1 cellular context compared by ENCODE assay signal in genomic region chr17:75456417-75457046, GRCh38.
TF ChIP-seq lines count a peak whose summit lies in the region.

TSS of gene TMEM94 (plus strand) at chr17:75456635. CDS start at chr17:75471906, 15,271 bp downstream.

TF ChIP-seq in HepG2, 621 proteins besides CTCF, POLR2A, EP300 and RAD21 (continued from another document and continues in another):
- TF ChIP-seq NR1H2 (CRISPR knock-in tag; IDR thresholded peaks at IDR 0.05; ENCODE audit: borderline replicate concordance, low read depth) (no peak), MIER3 (CRISPR knock-in tag; IDR thresholded peaks at IDR 0.05; ENCODE audit: borderline replicate concordance) (no peak; the same call in 1 of the 2 replicates), NFE2 (CRISPR knock-in tag; IDR thresholded peaks at IDR 0.05) (no peak), NR2F6 (IDR thresholded peaks at IDR 0.05) (no peak), NR2F6 (CRISPR knock-in tag; IDR thresholded peaks at IDR 0.05) (peak; percentile 35; the same call in 1 of the 2 replicates), RAD51 (IDR thresholded peaks at IDR 0.05; ENCODE audit: borderline replicate concordance) (no peak), REL (CRISPR knock-in tag; conservative IDR thresholded peaks at IDR 0.05) (no peak), ZNF441 (CRISPR knock-in tag; IDR thresholded peaks at IDR 0.05; ENCODE audit: borderline replicate concordance) (peak; percentile 9; the same call in 1 of the 2 replicates), ZSCAN12 (CRISPR knock-in tag; IDR thresholded peaks at IDR 0.05) (peak; percentile 35; the same call in 1 of the 2 replicates), SATB2 (CRISPR knock-in tag; IDR thresholded peaks at IDR 0.05) (no peak), TRIM22 (IDR thresholded peaks at IDR 0.05) (no peak), RFX3 (CRISPR knock-in tag; IDR thresholded peaks at IDR 0.05) (no peak), ZNF260 (CRISPR knock-in tag; IDR thresholded peaks at IDR 0.05; ENCODE audit: borderline replicate concordance, low read depth) (no peak), PAX8 (CRISPR knock-in tag; IDR thresholded peaks at IDR 0.05; ENCODE audit: borderline replicate concordance) (no peak), JUND (CRISPR knock-in tag; IDR thresholded peaks at IDR 0.05) (no peak), GTF2F1 (IDR thresholded peaks at IDR 0.05; ENCODE audit: low read length) (no peak), ZNF234 (CRISPR knock-in tag; conservative IDR thresholded peaks at IDR 0.05) (no peak; the same call in 1 of the 2 replicates), ZBTB4 (CRISPR knock-in tag; IDR thresholded peaks at IDR 0.05; ENCODE audit: borderline replicate concordance) (no peak), DR1 (CRISPR knock-in tag; IDR thresholded peaks at IDR 0.05) (0 out of 2 replicates have a peak, but pooled peaks have one; percentile 40), HNRNPH1 (optimal IDR thresholded peaks at IDR 0.05; ENCODE audit: low read depth, low read length) (no peak), SMYD3 (CRISPR knock-in tag; IDR thresholded peaks at IDR 0.05) (0 out of 2 replicates have a peak, but pooled peaks have one; percentile 50), MYNN (CRISPR knock-in tag; IDR thresholded peaks at IDR 0.05; ENCODE audit: low read depth) (no peak), TMF1 (CRISPR knock-in tag; IDR thresholded peaks at IDR 0.05; ENCODE audit: low read depth) (no peak), YEATS4 (CRISPR knock-in tag; IDR thresholded peaks at IDR 0.05; ENCODE audit: borderline replicate concordance) (peak; percentile 21; the same call in 1 of the 2 replicates), ZNF619 (CRISPR knock-in tag; IDR thresholded peaks at IDR 0.05) (no peak), RFXANK (CRISPR knock-in tag; IDR thresholded peaks at IDR 0.05) (peak; percentile 17; the same call in 1 of the 2 replicates), ZNF607 (CRISPR knock-in tag; IDR thresholded peaks at IDR 0.05; ENCODE audit: borderline replicate concordance) (peak; percentile 67; the same call in 1 of the 2 replicates), NR2F1 (CRISPR knock-in tag; IDR thresholded peaks at IDR 0.05) (no peak), ZNF354B (CRISPR knock-in tag; IDR thresholded peaks at IDR 0.05) (no peak; the same call in 1 of the 2 replicates), ZKSCAN5 (CRISPR knock-in tag; IDR thresholded peaks at IDR 0.05) (no peak), ZNF556 (CRISPR knock-in tag; IDR thresholded peaks at IDR 0.05; ENCODE audit: borderline replicate concordance) (no peak; the same call in 1 of the 2 replicates), ZNF7 (CRISPR knock-in tag; IDR thresholded peaks at IDR 0.05) (0 out of 2 replicates have a peak, but pooled peaks have one; percentile 3), CEBPZ (IDR thresholded peaks at IDR 0.05; ENCODE audit: low read length) (no peak), ZNF572 (CRISPR knock-in tag; IDR thresholded peaks at IDR 0.05) (0 out of 2 replicates have a peak, but pooled peaks have one; percentile 64), FOXP4 (CRISPR knock-in tag; IDR thresholded peaks at IDR 0.05) (0 out of 2 replicates have a peak, but pooled peaks have one; percentile 12), FOXK2 (IDR thresholded peaks at IDR 0.05) (no peak), HMG20B (CRISPR knock-in tag; conservative IDR thresholded peaks at IDR 0.05) (no peak; the same call in 1 of the 2 replicates), ZNF629 (CRISPR knock-in tag; conservative IDR thresholded peaks at IDR 0.05) (no peak), CSRNP2 (CRISPR knock-in tag; conservative IDR thresholded peaks at IDR 0.05; ENCODE audit: low read depth) (no peak), ARHGAP35 (CRISPR knock-in tag; IDR thresholded peaks at IDR 0.05; ENCODE audit: borderline replicate concordance) (0 out of 2 replicates have a peak, but pooled peaks have one; percentile 16), ZNF543 (CRISPR knock-in tag; IDR thresholded peaks at IDR 0.05) (no peak; the same call in 1 of the 2 replicates), REXO4 (CRISPR knock-in tag; IDR thresholded peaks at IDR 0.05; ENCODE audit: borderline replicate concordance) (no peak), BCL6 (CRISPR knock-in tag; IDR thresholded peaks at IDR 0.05) (no peak), ZNF747 (CRISPR knock-in tag; IDR thresholded peaks at IDR 0.05; ENCODE audit: borderline replicate concordance) (peak; percentile 65; the same call in 1 of the 2 replicates), IRX3 (CRISPR knock-in tag; IDR thresholded peaks at IDR 0.05; ENCODE audit: borderline replicate concordance, low read depth) (peak; percentile 55; the same call in 1 of the 2 replicates), NRL (CRISPR knock-in tag; IDR thresholded peaks at IDR 0.05; ENCODE audit: borderline replicate concordance) (peak; percentile 63), ZNF232 (CRISPR knock-in tag; IDR thresholded peaks at IDR 0.05; ENCODE audit: borderline replicate concordance) (0 out of 2 replicates have a peak, but pooled peaks have one; percentile 13), NKX3-1 (CRISPR knock-in tag; IDR thresholded peaks at IDR 0.05) (peak; percentile 71; the same call in 1 of the 2 replicates), NFKBIZ (CRISPR knock-in tag; IDR thresholded peaks at IDR 0.05) (0 out of 2 replicates have a peak, but pooled peaks have one; percentile 15), PRDM10 (CRISPR knock-in tag; IDR thresholded peaks at IDR 0.05; ENCODE audit: low read depth) (0 out of 2 replicates have a peak, but pooled peaks have one; percentile 26)
- TF ChIP-seq, protein P1, sequence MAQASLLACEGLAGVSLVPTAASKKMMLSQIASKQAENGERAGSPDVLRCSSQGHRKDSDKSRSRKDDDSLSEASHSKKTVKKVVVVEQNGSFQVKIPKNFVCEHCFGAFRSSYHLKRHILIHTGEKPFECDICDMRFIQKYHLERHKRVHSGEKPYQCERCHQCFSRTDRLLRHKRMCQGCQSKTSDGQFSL (CRISPR knock-in tag; IDR thresholded peaks at IDR 0.05), result 0 out of 2 replicates have a peak, but pooled peaks have one; percentile 30
- TF ChIP-seq, protein P2, sequence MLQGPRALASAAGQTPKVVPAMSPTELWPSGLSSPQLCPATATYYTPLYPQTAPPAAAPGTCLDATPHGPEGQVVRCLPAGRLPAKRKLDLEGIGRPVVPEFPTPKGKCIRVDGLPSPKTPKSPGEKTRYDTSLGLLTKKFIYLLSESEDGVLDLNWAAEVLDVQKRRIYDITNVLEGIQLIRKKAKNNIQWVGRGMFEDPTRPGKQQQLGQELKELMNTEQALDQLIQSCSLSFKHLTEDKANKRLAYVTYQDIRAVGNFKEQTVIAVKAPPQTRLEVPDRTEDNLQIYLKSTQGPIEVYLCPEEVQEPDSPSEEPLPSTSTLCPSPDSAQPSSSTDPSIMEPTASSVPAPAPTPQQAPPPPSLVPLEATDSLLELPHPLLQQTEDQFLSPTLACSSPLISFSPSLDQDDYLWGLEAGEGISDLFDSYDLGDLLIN (CRISPR knock-in tag; IDR thresholded peaks at IDR 0.05; ENCODE audit: borderline replicate concordance), result peak; percentile 54; the same call in 1 of the 2 replicates
